Comparison of ENCODE assay signal across 7 cellular contexts in genomic region chr7:43968172-43969040, GRCh38. TPM values are rescaled to one million over a fixed set of nuclear protein-coding genes. Genes with fewer than 3 reads are reported as not detected.
"Had no signal": no experiment of that assay in that cellular context is flagged by ENCODE, and none has a peak within 500 bp of the region (broad histone marks: within the 10 kb centered on the region; RNA-seq: fewer than 3 reads in every experiment).

No MANE protein-coding gene starts in this region.

RNA-seq across cellular contexts. Expression of gene SPDYE1, which starts 29.3 kb away (rescaled TPM):
- total RNA-seq: body of pancreas, lower lobe of right lung, osteocyte, subcutaneous adipose tissue, tibial nerve had no signal
- polyA plus RNA-seq: adrenal gland, neural cell had no signal
